ENCODE assay signal across 25 cellular contexts in genomic region chr6:51268666-51269065, GRCh38.
"Had no signal": no experiment of that assay in that cellular context is flagged by ENCODE, and none has a peak within 500 bp of the region (broad histone marks: within the 10 kb centered on the region; RNA-seq: fewer than 3 reads in every experiment).

No MANE protein-coding gene starts in this region.

- H3K27me3 ChIP-seq: ascending aorta, breast epithelium, cardiac muscle cell, colonic mucosa had no signal

- H3K27me3 Mint-ChIP-seq: activated CD4-positive, alpha-beta memory T cell treated with anti-CD3 and anti-CD28 coated beads, Interleukin-2, amount 10 ng/mL, durations not matched to agents 7 days and 5 days; activated CD4-positive, alpha-beta T cell treated with anti-CD3 and anti-CD28 coated beads for 36 hours; activated CD4-positive, alpha-beta T cell treated with anti-CD3 and anti-CD28 coated beads, Interleukin-2, amount 10 ng/mL, durations not matched to agents 24 days and 14 days; activated naive CD4-positive, alpha-beta T cell treated with anti-CD3 and anti-CD28 coated beads, Interleukin-2, amount 10 ng/mL, durations not matched to agents 7 days and 5 days; activated naive CD8-positive, alpha-beta T cell treated with anti-CD3 and anti-CD28 coated beads, Interleukin-2, amount 10 ng/mL, durations not matched to agents 7 days and 5 days; activated T-cell treated with anti-CD3 and anti-CD28 coated beads, Interleukin-2, amount 50 U/mL, for 24 hours; brain had no signal

- ATAC-seq: activated CD4-positive, alpha-beta T cell treated with anti-CD3 and anti-CD28 coated beads for 36 hours; activated naive CD4-positive, alpha-beta T cell treated with anti-CD3 and anti-CD28 coated beads, Interleukin-2, amount 50 U/mL, for 72 hours; activated T-cell treated with anti-CD3 and anti-CD28 coated beads, Interleukin-2, amount 50 U/mL, for 72 hours; esophagus mucosa had no signal

- H3K27ac ChIP-seq: ascending aorta, breast epithelium, cardiac muscle cell, colonic mucosa had no signal

- H3K36me3 ChIP-seq: ascending aorta, breast epithelium, cardiac muscle cell, colonic mucosa had no signal

- H3K36me3 Mint-ChIP-seq: activated naive CD4-positive, alpha-beta T cell treated with anti-CD3 and anti-CD28 coated beads, Interleukin-2, amount 10 ng/mL, durations not matched to agents 7 days and 5 days; activated naive CD8-positive, alpha-beta T cell treated with anti-CD3 and anti-CD28 coated beads, Interleukin-2, amount 10 ng/mL, durations not matched to agents 7 days and 5 days; brain had no signal

- H3K9me3 Mint-ChIP-seq: activated CD4-positive, alpha-beta T cell treated with anti-CD3 and anti-CD28 coated beads, Interleukin-2, amount 10 ng/mL, durations not matched to agents 24 days and 14 days; activated naive CD4-positive, alpha-beta T cell treated with anti-CD3 and anti-CD28 coated beads, Interleukin-2, amount 10 ng/mL, durations not matched to agents 7 days and 5 days; activated naive CD8-positive, alpha-beta T cell treated with anti-CD3 and anti-CD28 coated beads, Interleukin-2, amount 10 ng/mL, durations not matched to agents 7 days and 5 days had no signal

- H3K9me3 ChIP-seq: ascending aorta, breast epithelium, colonic mucosa had no signal

- H3K4me3 Mint-ChIP-seq: activated CD4-positive, alpha-beta memory T cell treated with anti-CD3 and anti-CD28 coated beads, Interleukin-2, amount 10 ng/mL, durations not matched to agents 7 days and 5 days; activated CD4-positive, alpha-beta T cell treated with anti-CD3 and anti-CD28 coated beads for 36 hours; activated CD4-positive, alpha-beta T cell treated with anti-CD3 and anti-CD28 coated beads, Interleukin-2, amount 10 ng/mL, durations not matched to agents 24 days and 14 days; activated naive CD4-positive, alpha-beta T cell treated with anti-CD3 and anti-CD28 coated beads, Interleukin-2, amount 10 ng/mL, durations not matched to agents 7 days and 5 days; activated naive CD8-positive, alpha-beta T cell treated with anti-CD3 and anti-CD28 coated beads, Interleukin-2, amount 10 ng/mL, durations not matched to agents 7 days and 5 days; activated T-cell treated with anti-CD3 and anti-CD28 coated beads, Interleukin-2, amount 50 U/mL, for 24 hours; activated T-cell treated with anti-CD3 and anti-CD28 coated beads, Interleukin-2, amount 50 U/mL, for 72 hours; brain had no signal

- H3K27ac Mint-ChIP-seq: activated CD4-positive, alpha-beta memory T cell treated with anti-CD3 and anti-CD28 coated beads, Interleukin-2, amount 10 ng/mL, durations not matched to agents 7 days and 5 days; activated CD4-positive, alpha-beta T cell treated with anti-CD3 and anti-CD28 coated beads for 36 hours; activated CD4-positive, alpha-beta T cell treated with anti-CD3 and anti-CD28 coated beads, Interleukin-2, amount 10 ng/mL, durations not matched to agents 24 days and 14 days; activated naive CD4-positive, alpha-beta T cell treated with anti-CD3 and anti-CD28 coated beads, Interleukin-2, amount 10 ng/mL, durations not matched to agents 7 days and 5 days; activated naive CD4-positive, alpha-beta T cell treated with anti-CD3 and anti-CD28 coated beads, Interleukin-2, amount 50 U/mL, for 72 hours; activated naive CD8-positive, alpha-beta T cell treated with anti-CD3 and anti-CD28 coated beads, Interleukin-2, amount 10 ng/mL, durations not matched to agents 7 days and 5 days; activated T-cell treated with anti-CD3 and anti-CD28 coated beads, Interleukin-2, amount 50 U/mL, for 24 hours; activated T-cell treated with anti-CD3 and anti-CD28 coated beads, Interleukin-2, amount 50 U/mL, for 72 hours had no signal

- H3K4me1 ChIP-seq: ascending aorta, breast epithelium, colonic mucosa had no signal

- H3K4me3 ChIP-seq: ascending aorta, breast epithelium, cardiac muscle cell, colonic mucosa had no signal

- DNase-seq: activated CD4-positive, alpha-beta memory T cell treated with anti-CD3 and anti-CD28 coated beads, Interleukin-2, amount 10 ng/mL, durations not matched to agents 7 days and 5 days; activated CD4-positive, alpha-beta T cell treated with anti-CD3 and anti-CD28 coated beads for 36 hours; activated CD4-positive, alpha-beta T cell treated with anti-CD3 and anti-CD28 coated beads, Interleukin-2, amount 10 ng/mL, durations not matched to agents 24 days and 14 days; activated CD4-positive, CD25-positive, alpha-beta regulatory T cell; activated CD4-positive, CD25-positive, alpha-beta regulatory T cell treated with anti-CD3 and anti-CD28 coated beads, Interleukin-2, amount 50 U/mL, for 72 hours; activated CD8-positive, alpha-beta memory T cell treated with anti-CD3 and anti-CD28 coated beads, Interleukin-2, amount 50 U/mL, for 48 hours; activated gamma-delta T cell; activated naive CD4-positive, alpha-beta T cell; activated naive CD4-positive, alpha-beta T cell treated with anti-CD3 and anti-CD28 coated beads, Interleukin-2, amount 10 ng/mL, durations not matched to agents 7 days and 5 days; activated naive CD8-positive, alpha-beta T cell treated with anti-CD3 and anti-CD28 coated beads, Interleukin-2, amount 10 ng/mL, durations not matched to agents 7 days and 5 days; activated T-cell treated with anti-CD3 and anti-CD28 coated beads for 4 hours; activated T-cell treated with anti-CD3 and anti-CD28 coated beads, Interleukin-2, amount 50 U/mL, for 24 hours; activated T-cell treated with anti-CD3 and anti-CD28 coated beads, Interleukin-2, amount 50 U/mL, for 72 hours; central memory CD4-positive, alpha-beta T cell; cerebellar nuclear complex; colonic mucosa; effector CD8-positive, alpha-beta T cell; foreskin fibroblast; T-helper 2 cell had no signal

- H3K4me1 Mint-ChIP-seq: activated CD4-positive, alpha-beta memory T cell treated with anti-CD3 and anti-CD28 coated beads, Interleukin-2, amount 10 ng/mL, durations not matched to agents 7 days and 5 days; activated CD4-positive, alpha-beta T cell treated with anti-CD3 and anti-CD28 coated beads for 36 hours; activated CD4-positive, alpha-beta T cell treated with anti-CD3 and anti-CD28 coated beads, Interleukin-2, amount 10 ng/mL, durations not matched to agents 24 days and 14 days; activated naive CD4-positive, alpha-beta T cell treated with anti-CD3 and anti-CD28 coated beads, Interleukin-2, amount 10 ng/mL, durations not matched to agents 7 days and 5 days; activated naive CD8-positive, alpha-beta T cell treated with anti-CD3 and anti-CD28 coated beads, Interleukin-2, amount 10 ng/mL, durations not matched to agents 7 days and 5 days had no signal
